12 cellular contexts compared by ENCODE assay signal in the genomic region with DNA sequence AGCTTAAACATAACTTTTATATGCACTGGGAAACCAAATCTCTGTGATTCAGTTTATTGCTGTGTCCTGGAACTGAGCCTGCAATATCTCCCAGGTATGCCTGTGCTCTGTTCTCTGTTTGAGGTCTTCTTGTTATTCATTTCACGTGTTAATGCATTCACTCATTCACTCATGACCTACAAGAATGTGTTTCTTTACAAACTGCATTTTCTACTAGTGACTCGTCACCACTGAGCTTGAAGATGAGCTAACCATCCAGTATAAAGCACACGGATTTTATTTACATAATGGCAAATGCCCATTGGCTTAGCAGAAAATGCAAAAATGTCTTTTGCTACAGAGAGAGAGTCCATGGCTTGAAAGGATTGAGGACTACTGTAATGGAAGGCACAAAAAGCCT.
DNase-seq lines count a peak whose midpoint lies in the region; ATAC-seq and TF ChIP-seq lines count a peak whose summit lies in the region.
"Had no signal": no experiment of that assay in that cellular context is flagged by ENCODE, and none has a peak within 500 bp of the region (broad histone marks: within the 10 kb centered on the region; RNA-seq: fewer than 3 reads in every experiment).

No MANE protein-coding gene starts in this region.

- BruUV-seq in PC-9 (replicated peaks; lab: Mats Ljungman, UMichigan): no TSS peak

- no peaks in the 10 kb centered on the region for H3K79me2 ChIP-seq in PC-9 (ENCODE audit: low read depth)
- no peaks in the 10 kb centered on the region for H3K79me2 ChIP-seq in trophoblast cell (ENCODE audit: control insufficient read depth, insufficient read depth, low read length, poor library complexity)

- no peak overlapping the region for H4K8ac ChIP-seq in trophoblast cell (ENCODE audit: low read depth, low read length)

- no peak overlapping the region for H3K4me3 ChIP-seq in PC-9
- no peak overlapping the region for H3K4me3 ChIP-seq in epithelial cell of proximal tubule (ENCODE audit: low read depth, low read length)
- no peak overlapping the region for H3K4me3 ChIP-seq in trophoblast cell (ENCODE audit: low read depth, low read length)
- H3K4me3 ChIP-seq in effector memory CD4-positive, alpha-beta T cell (ENCODE audit: insufficient read depth, low read depth, low read length, poor library complexity, severe bottlenecking): no peak overlapping the region
- H3K4me3 ChIP-seq in WERI-Rb-1 (ENCODE audit: low read depth, low read length): no peak overlapping the region

- H3K23ac ChIP-seq in trophoblast cell (ENCODE audit: low read length): no peak overlapping the region

- no peak overlapping the region for H4K12ac ChIP-seq in trophoblast cell (ENCODE audit: low read depth, low read length)

- no peak overlapping the region for H4K91ac ChIP-seq in trophoblast cell (ENCODE audit: low read depth, low read length)

- intact Hi-C loops in PC-9 (cut with micrococcal nuclease; ENCODE audit: unreplicated experiment) (no loop called here), Right ventricle myocardium inferior (cut with DNase I) (no loop called here)

- H2AK5ac ChIP-seq in trophoblast cell (ENCODE audit: low read length): no peak overlapping the region

- H3K14ac ChIP-seq in trophoblast cell (ENCODE audit: low read length): no peak overlapping the region

- H3K27ac ChIP-seq in PC-9 (peak overlapping the region; percentile 52), trophoblast cell (ENCODE audit: low read depth, low read length) (no peak overlapping the region), WERI-Rb-1 (no peak overlapping the region)
- H3K27ac ChIP-seq in effector memory CD4-positive, alpha-beta T cell (ENCODE audit: insufficient read depth, low read length, poor library complexity, severe bottlenecking): no peak overlapping the region
- H3K27ac ChIP-seq: KMS-11 had no signal

- no peak overlapping the region for H3K4ac ChIP-seq in trophoblast cell (ENCODE audit: low read depth, low read length)

- POLR2A ChIA-PET in PC-9 (lab: Charles Lee; ENCODE audit: unreplicated experiment): no interaction called here

- H3K36me3 ChIP-seq in PC-9 (ENCODE audit: low read depth) (no peaks in the 10 kb centered on the region), trophoblast cell (ENCODE audit: control insufficient read depth in 1 of 2, insufficient read depth in 2 of 2, low read length in 2 of 2) (no peaks in the 10 kb centered on the region), WERI-Rb-1 (no peaks in the 10 kb centered on the region)
- no peaks in the 10 kb centered on the region for H3K36me3 ChIP-seq in effector memory CD4-positive, alpha-beta T cell (ENCODE audit: control insufficient read depth, insufficient read depth, low read length)

- H3K4me1 ChIP-seq in PC-9 (replicated peaks; ENCODE audit: insufficient read depth): peaks cover 43% of the 10 kb centered on the region
- no peaks in the 10 kb centered on the region for H3K4me1 ChIP-seq in trophoblast cell (ENCODE audit: control insufficient read depth in 1 of 2, insufficient read depth in 2 of 2, low read length in 2 of 2)
- no peaks in the 10 kb centered on the region for H3K4me1 ChIP-seq in effector memory CD4-positive, alpha-beta T cell (ENCODE audit: control insufficient read depth, insufficient read depth, low read length, poor library complexity, severe bottlenecking)

- TF ChIP-seq CTCF in PC-9 (conservative IDR thresholded peaks at IDR 0.05) (no peak), epithelial cell of proximal tubule (conservative IDR thresholded peaks at IDR 0.05; ENCODE audit: low read depth, low read length) (no peak), WERI-Rb-1 (IDR thresholded peaks at IDR 0.05; ENCODE audit: low read depth, low read length) (no peak)

- H2BK12ac ChIP-seq in trophoblast cell (ENCODE audit: low read length): no peak overlapping the region

- no peak overlapping the region for H2BK5ac ChIP-seq in trophoblast cell (ENCODE audit: low read depth, low read length, poor library complexity)

- peak; percentile 91 for DNase-seq in EL
- DNase-seq in PC-9: peak in 1 of 2 experiments; percentile 83
- peak; percentile 97 for DNase-seq in epithelial cell of proximal tubule (ENCODE audit: low read depth)
- peak; percentile 14 to 72 for DNase-seq in trophoblast cell
- DNase-seq in effector memory CD4-positive, alpha-beta T cell: no peak
- DNase-seq in WERI-Rb-1: no peak
- DNase-seq in Right ventricle myocardium inferior (ENCODE audit: missing footprints): no peak
- DNase-seq: activated naive CD8-positive, alpha-beta T cell treated with anti-CD3 and anti-CD28 coated beads, Interleukin-2, amount 10 ng/mL, durations not matched to agents 7 days and 5 days; effector CD4-positive, alpha-beta T cell; substantia nigra had no signal

- H3F3A ChIP-seq in PC-9 (ENCODE audit: insufficient read depth, low read depth): peaks cover 21% of the 10 kb centered on the region; the same call in 1 of the 2 replicates

- H3K4me2 ChIP-seq in PC-9: 0 out of 2 replicates have a peak overlapping the region, but pooled peaks have one; percentile 15
- no peak overlapping the region for H3K4me2 ChIP-seq in trophoblast cell (ENCODE audit: low read length)
- H3K4me2 ChIP-seq: KMS-11 had no signal

- H4K20me1 ChIP-seq in PC-9 (ENCODE audit: insufficient read depth): no peaks in the 10 kb centered on the region

- H2AFZ ChIP-seq in PC-9: no peak overlapping the region
- no peak overlapping the region for H2AFZ ChIP-seq in trophoblast cell (ENCODE audit: insufficient read depth, low read length, poor library complexity)

- ATAC-seq in Right ventricle myocardium inferior (no peak), GM18511 (IDR thresholded peaks at IDR 0.05; ENCODE audit: unreplicated experiment) (no peak)

- no peaks in the 10 kb centered on the region for H3K9me2 ChIP-seq in PC-9 (ENCODE audit: insufficient read depth)

- no peaks in the 10 kb centered on the region for H3K79me1 ChIP-seq in trophoblast cell (ENCODE audit: low read length)

- H3K9ac ChIP-seq in trophoblast cell (ENCODE audit: low read length): no peak overlapping the region
- H3K9ac ChIP-seq: KMS-11 had no signal

- H3K9me3 ChIP-seq in PC-9 (ENCODE audit: insufficient read depth, low read depth) (0 out of 2 replicates have a peak, but pooled peaks cover 4% of the 10 kb centered on the region), trophoblast cell (ENCODE audit: insufficient read depth, low read depth, low read length) (no peaks in the 10 kb centered on the region), WERI-Rb-1 (ENCODE audit: severe bottlenecking) (no peaks in the 10 kb centered on the region)
- H3K9me3 ChIP-seq in effector memory CD4-positive, alpha-beta T cell (ENCODE audit: control insufficient read depth, low read length): no peaks in the 10 kb centered on the region

- CTCF ChIA-PET in PC-9 (lab: Charles Lee): no interaction called here

- H2BK120ac ChIP-seq in trophoblast cell (ENCODE audit: insufficient read depth, low read length, poor library complexity): no peak overlapping the region

- H3K18ac ChIP-seq in trophoblast cell (ENCODE audit: low read length): no peak overlapping the region

- H3K27me3 ChIP-seq in PC-9 (ENCODE audit: insufficient read depth, low read depth) (no peaks in the 10 kb centered on the region), trophoblast cell (ENCODE audit: insufficient read depth, low read length) (no peaks in the 10 kb centered on the region), WERI-Rb-1 (ENCODE audit: insufficient read depth, low read depth, severe bottlenecking) (no peaks in the 10 kb centered on the region)
- no peaks in the 10 kb centered on the region for H3K27me3 ChIP-seq in effector memory CD4-positive, alpha-beta T cell (replicated peaks; ENCODE audit: control insufficient read depth, insufficient read depth, low read length, poor library complexity, severe bottlenecking)

- no CpG with 5 or more reads among the region's 3 CpGs for WGBS in trophoblast cell (ENCODE audit: extremely low coverage, insufficient coverage, insufficient read length)

Comparison
In these comparisons a context has a peak if more than half of its experiments do, and no peak if none do; other contexts are left out.
1. DNase-seq: peak in EL (single experiment), epithelial cell of proximal tubule (single experiment) and trophoblast cell (2 of 2); none in effector memory CD4-positive, alpha-beta T cell (0 of 3), WERI-Rb-1 (single experiment) and Right ventricle myocardium inferior (single experiment).